1 cellular context compared by ENCODE assay signal in genomic region chr15:42920281-42921048, GRCh38.
TF ChIP-seq lines count a peak whose summit lies in the region.

Gene TTBK2, minus strand, starts transcription at chr15:42920778. Its CDS starts 42,161 bp downstream, at chr15:42878617.

TF ChIP-seq in HepG2, 621 proteins besides CTCF, POLR2A, EP300 and RAD21 (continued from another document and continues in another):
- TF ChIP-seq FOXO4 (CRISPR knock-in tag; conservative IDR thresholded peaks at IDR 0.05) (no peak), ZNF773 (CRISPR knock-in tag; IDR thresholded peaks at IDR 0.05; ENCODE audit: borderline replicate concordance) (no peak), JARID2 (CRISPR knock-in tag; IDR thresholded peaks at IDR 0.05; ENCODE audit: insufficient replicate concordance) (no peak), SCMH1 (CRISPR knock-in tag; IDR thresholded peaks at IDR 0.05; ENCODE audit: borderline replicate concordance) (no peak), ZFP41 (CRISPR knock-in tag; IDR thresholded peaks at IDR 0.05; ENCODE audit: borderline replicate concordance) (no peak), ZNF615 (CRISPR knock-in tag; IDR thresholded peaks at IDR 0.05; ENCODE audit: borderline replicate concordance) (no peak), DRAP1 (CRISPR knock-in tag; IDR thresholded peaks at IDR 0.05) (peak; percentile 61), KAT2B (IDR thresholded peaks at IDR 0.05; ENCODE audit: borderline replicate concordance, low read depth, low read length) (no peak), SIN3B (IDR thresholded peaks at IDR 0.05; ENCODE audit: low read length) (no peak), ZNF180 (CRISPR knock-in tag; IDR thresholded peaks at IDR 0.05; ENCODE audit: borderline replicate concordance, low read depth) (no peak), MTF2 (CRISPR knock-in tag; IDR thresholded peaks at IDR 0.05; ENCODE audit: borderline replicate concordance) (no peak), NCOA1 (CRISPR knock-in tag; IDR thresholded peaks at IDR 0.05) (no peak), FOXC1 (CRISPR knock-in tag; IDR thresholded peaks at IDR 0.05; ENCODE audit: borderline replicate concordance) (no peak), DMAP1 (CRISPR knock-in tag; IDR thresholded peaks at IDR 0.05) (no peak), ZNF839 (CRISPR knock-in tag; IDR thresholded peaks at IDR 0.05; ENCODE audit: borderline replicate concordance) (no peak), ATF1 (CRISPR knock-in tag; IDR thresholded peaks at IDR 0.05) (peak; percentile 77), SRSF4 (IDR thresholded peaks at IDR 0.05; ENCODE audit: low read depth, low read length, poor library complexity, severe bottlenecking) (no peak), NBN (conservative IDR thresholded peaks at IDR 0.05) (no peak), TP53 (CRISPR knock-in tag; conservative IDR thresholded peaks at IDR 0.05) (0 out of 2 replicates have a peak, but pooled peaks have one; percentile 36), THAP8 (CRISPR knock-in tag; IDR thresholded peaks at IDR 0.05; ENCODE audit: borderline replicate concordance) (no peak), ZNF570 (CRISPR knock-in tag; IDR thresholded peaks at IDR 0.05; ENCODE audit: borderline replicate concordance) (no peak), ZNF607 (CRISPR knock-in tag; IDR thresholded peaks at IDR 0.05; ENCODE audit: borderline replicate concordance) (0 out of 2 replicates have a peak, but pooled peaks have one; percentile 52), ZNF367 (CRISPR knock-in tag; IDR thresholded peaks at IDR 0.05; ENCODE audit: borderline replicate concordance) (no peak), ZSCAN29 (CRISPR knock-in tag; conservative IDR thresholded peaks at IDR 0.05) (no peak; the same call in 1 of the 2 replicates), MLXIP (CRISPR knock-in tag; IDR thresholded peaks at IDR 0.05; ENCODE audit: borderline replicate concordance) (no peak), CHD2 (IDR thresholded peaks at IDR 0.05; ENCODE audit: low read depth, low read length) (no peak), ZNF292 (CRISPR knock-in tag; IDR thresholded peaks at IDR 0.05; ENCODE audit: borderline replicate concordance, low read depth) (peak; percentile 58; the same call in 1 of the 2 replicates), TOPORS (CRISPR knock-in tag; IDR thresholded peaks at IDR 0.05) (no peak), ZNF143 (CRISPR knock-in tag; IDR thresholded peaks at IDR 0.05) (no peak), CCAR2 (optimal IDR thresholded peaks at IDR 0.05; ENCODE audit: low read depth, low read length) (no peak), NCOA2 (CRISPR knock-in tag; IDR thresholded peaks at IDR 0.05) (no peak), SMC3 (IDR thresholded peaks at IDR 0.05; ENCODE audit: low read length) (no peak), ZNF512B (CRISPR knock-in tag; IDR thresholded peaks at IDR 0.05; ENCODE audit: borderline replicate concordance) (no peak), MAX (IDR thresholded peaks at IDR 0.05) (no peak; the same call in 1 of the 2 replicates), CCDC6 (CRISPR knock-in tag; IDR thresholded peaks at IDR 0.05) (0 out of 2 replicates have a peak, but pooled peaks have one; percentile 63), POLR2AphosphoS2 (IDR thresholded peaks at IDR 0.05; ENCODE audit: low read depth, low read length) (no peak), THAP7 (CRISPR knock-in tag; IDR thresholded peaks at IDR 0.05) (0 out of 2 replicates have a peak, but pooled peaks have one; percentile 32), SNAPC5 (CRISPR knock-in tag; IDR thresholded peaks at IDR 0.05; ENCODE audit: borderline replicate concordance) (no peak), FOXK1 (CRISPR knock-in tag; IDR thresholded peaks at IDR 0.05; ENCODE audit: borderline replicate concordance, low read depth) (peak; percentile 79; the same call in 1 of the 2 replicates), CC2D1A (CRISPR knock-in tag; IDR thresholded peaks at IDR 0.05) (no peak), ZNF256 (CRISPR knock-in tag; conservative IDR thresholded peaks at IDR 0.05) (no peak), KIAA2018 (CRISPR knock-in tag; IDR thresholded peaks at IDR 0.05; ENCODE audit: borderline replicate concordance) (no peak), DPF2 (CRISPR knock-in tag; IDR thresholded peaks at IDR 0.05; ENCODE audit: borderline replicate concordance, low read depth) (no peak), JUN (CRISPR knock-in tag; IDR thresholded peaks at IDR 0.05) (no peak), ARNT (IDR thresholded peaks at IDR 0.05) (no peak), FUBP1 (CRISPR knock-in tag; IDR thresholded peaks at IDR 0.05; ENCODE audit: borderline replicate concordance) (no peak)
